In genomic region chr3:50245251-50245745, GRCh38 we compare ENCODE assay signal across 8 cellular contexts. TPM values are rescaled to one million over a fixed set of nuclear protein-coding genes. Genes with fewer than 3 reads are reported as not detected.
DNase-seq lines count a peak whose midpoint lies in the region; ATAC-seq and TF ChIP-seq lines count a peak whose summit lies in the region.

No MANE protein-coding gene starts in this region.

- no TSS peak for BruUV-seq in PC-3 (replicated peaks; lab: Mats Ljungman, UMichigan)

- ATAC-seq in PC-3 (no peak), HG03460 (IDR thresholded peaks at IDR 0.05; ENCODE audit: unreplicated experiment) (no peak)
- ATAC-seq in effector memory CD8-positive, alpha-beta T cell (replicated peaks) = no peak

- CTCF ChIA-PET in CD4-positive, alpha-beta memory T cell (lab: Charles Lee; ENCODE audit: partially characterized antibody) = interaction anchor here (1.8 to 5.1 kb wide), 3 partner anchors 9 to 125 kb away, joined by 4 to 65 read pairs (median 6); partner anchors contain the start of gene GNAI2
- CTCF ChIA-PET in PC-3 (lab: Charles Lee) = no interaction called here

- H3K9me2 ChIP-seq in PC-3 (replicated peaks; ENCODE audit: low read length) = no peaks in the 10 kb centered on the region

- no peak overlapping the region for H2AFZ ChIP-seq in PC-3 (ENCODE audit: low read length)

- TF ChIP-seq CTCF in PC-3 (conservative IDR thresholded peaks at IDR 0.05; ENCODE audit: low read depth, low read length) = no peak
- TF ChIP-seq CTCF in neutrophil (IDR thresholded peaks at IDR 0.05) = no peak

- H3K79me2 ChIP-seq in PC-3 (ENCODE audit: low read length) = peaks cover 92% of the 10 kb centered on the region

- H4K20me1 ChIP-seq in PC-3 (ENCODE audit: low read length) = peaks cover 12% of the 10 kb centered on the region

- H3K4me2 ChIP-seq in PC-3 (ENCODE audit: low read length) = peak overlapping the region; percentile 69

- peaks cover 0 to 34% of the 10 kb centered on the region in 2 donors for H3K36me3 Mint-ChIP-seq in CD4-positive, alpha-beta memory T cell
- peaks cover 52% of the 10 kb centered on the region for H3K36me3 Mint-ChIP-seq in effector memory CD8-positive, alpha-beta T cell (ENCODE audit: insufficient read depth)

- H3K27me3 Mint-ChIP-seq in CD4-positive, alpha-beta memory T cell = no peaks in the 10 kb centered on the region
- no peaks in the 10 kb centered on the region for H3K27me3 Mint-ChIP-seq in effector memory CD8-positive, alpha-beta T cell

- H3K4me3 Mint-ChIP-seq in CD4-positive, alpha-beta memory T cell = peak overlapping the region in 5 of 8 donors; percentile 76 to 88 (median 81)
- peak overlapping the region; percentile 74 to 83 for H3K4me3 Mint-ChIP-seq in effector memory CD8-positive, alpha-beta T cell

- DNase-seq in CD4-positive, alpha-beta memory T cell = no peak
- no peak for DNase-seq in PC-3
- no peak for DNase-seq in effector memory CD8-positive, alpha-beta T cell
- no peak for DNase-seq in LoVo (ENCODE audit: low spot score)
- no peak for DNase-seq in NCI-H510A (lab: John Stamatoyannopoulos, UW)
- no peak for DNase-seq in COLO829 (ENCODE audit: low spot score)

- peak overlapping the region in 1 of 2 donors; percentile 44 for H3K4me3 ChIP-seq in CD4-positive, alpha-beta memory T cell (ENCODE audit: low read length in 2 of 2)
- H3K4me3 ChIP-seq in PC-3 (ENCODE audit: low read length) = no peak overlapping the region
- peak overlapping the region; percentile 66 to 99 for H3K4me3 ChIP-seq in neutrophil (ENCODE audit: low read depth in 1 of 2, low read length in 1 of 2)

- intact Hi-C loops in CD4-positive, alpha-beta memory T cell (cut with micrococcal nuclease) = no loop called here
- intact Hi-C loops in PC-3 (cut with micrococcal nuclease) = no loop called here

- peaks cover 12% of the 10 kb centered on the region for H3K36me3 ChIP-seq in CD4-positive, alpha-beta memory T cell (ENCODE audit: insufficient read depth, low read length)
- peaks cover 3% of the 10 kb centered on the region; the same call in 1 of the 2 replicates for H3K36me3 ChIP-seq in PC-3 (ENCODE audit: low read depth, low read length)
- peaks cover 71% of the 10 kb centered on the region for H3K36me3 ChIP-seq in neutrophil

- peaks cover 5% of the 10 kb centered on the region for H3F3A ChIP-seq in PC-3 (ENCODE audit: low read length, unreplicated experiment)

- peak overlapping the region; percentile 74 to 98 (median 95) for H3K27ac Mint-ChIP-seq in CD4-positive, alpha-beta memory T cell
- H3K27ac Mint-ChIP-seq in effector memory CD8-positive, alpha-beta T cell = peak overlapping the region; percentile 93 to 94

- H3K9me3 Mint-ChIP-seq in CD4-positive, alpha-beta memory T cell = no peaks in the 10 kb centered on the region
- no peaks in the 10 kb centered on the region for H3K9me3 Mint-ChIP-seq in effector memory CD8-positive, alpha-beta T cell

- peak overlapping the region; percentile 76 for H3K27ac ChIP-seq in CD4-positive, alpha-beta memory T cell (ENCODE audit: low read depth, low read length)
- H3K27ac ChIP-seq in PC-3 (ENCODE audit: low read length) (peak overlapping the region; percentile 78; the same call in 1 of the 2 replicates), neutrophil (peak overlapping the region; percentile 100)

- no peaks in the 10 kb centered on the region for H3K27me3 ChIP-seq in CD4-positive, alpha-beta memory T cell (ENCODE audit: insufficient read depth, low read length)
- H3K27me3 ChIP-seq in PC-3 (ENCODE audit: low read length) (no peaks in the 10 kb centered on the region), neutrophil (no peaks in the 10 kb centered on the region)

- POLR2A ChIA-PET in CD4-positive, alpha-beta memory T cell (lab: Charles Lee; ENCODE audit: partially characterized antibody) = interaction anchor here (1.3 to 11.2 kb wide), 3 partner anchors 8 to 54 kb away, joined by 3 to 150 read pairs (median 70); partner anchors contain the start of genes GNAI2, HYAL3 and NAA80
- POLR2A ChIA-PET in PC-3 (lab: Charles Lee; ENCODE audit: unreplicated experiment) = no interaction called here

- H3K9me3 ChIP-seq in CD4-positive, alpha-beta memory T cell (ENCODE audit: control insufficient read depth in 1 of 2, low read length in 2 of 2) = no peaks in the 10 kb centered on the region
- no peaks in the 10 kb centered on the region for H3K9me3 ChIP-seq in PC-3 (ENCODE audit: low read length)
- H3K9me3 ChIP-seq in neutrophil = no peaks in the 10 kb centered on the region

- H3K9ac ChIP-seq in PC-3 (ENCODE audit: low read length) = no peak overlapping the region

- H3K4me1 Mint-ChIP-seq in CD4-positive, alpha-beta memory T cell = peaks cover 42 to 88% (median 68%) of the 10 kb centered on the region in 4 donors
- H3K4me1 Mint-ChIP-seq in effector memory CD8-positive, alpha-beta T cell (ENCODE audit: low read depth in 2 of 2) = peaks cover 68 to 72% of the 10 kb centered on the region in 2 donors

- peaks cover 96% of the 10 kb centered on the region for H3K4me1 ChIP-seq in CD4-positive, alpha-beta memory T cell (ENCODE audit: insufficient read depth, low read length)
- H3K4me1 ChIP-seq in PC-3 (ENCODE audit: insufficient read depth, low read length) = peaks cover 46% of the 10 kb centered on the region
- H3K4me1 ChIP-seq in neutrophil (ENCODE audit: control insufficient read depth in 1 of 2, insufficient read depth in 1 of 2, low read depth in 1 of 2, low read length in 1 of 2) = peaks cover 100% of the 10 kb centered on the region in 2 experiments

RNA-seq across cellular contexts. Expression of gene GNAI2, which starts 9.3 kb away (rescaled TPM):
- 100 to 1,000 TPM; 292 to 300 TPM for total RNA-seq in CD4-positive, alpha-beta memory T cell
- 100 to 1,000 TPM; 532 to 615 TPM for polyA plus RNA-seq in CD4-positive, alpha-beta memory T cell
- total RNA-seq in PC-3 (2014; rRNA removed) = 221 and 254 TPM in 2 replicates

RNA-seq across cellular contexts. Expression of gene SEMA3B, which starts 23.6 kb away (rescaled TPM):
- under 1 TPM; 0.50 to 0.87 TPM for total RNA-seq in CD4-positive, alpha-beta memory T cell
- polyA plus RNA-seq in CD4-positive, alpha-beta memory T cell = not detected
- 40.1 and 63.9 TPM in 2 replicates for total RNA-seq in PC-3 (2014; rRNA removed)

RNA-seq across cellular contexts. Expression of gene LSMEM2, which starts 33.6 kb away (rescaled TPM):
- total RNA-seq in CD4-positive, alpha-beta memory T cell = not detected
- under 1 TPM in 1 of 2 donors, not detected in 1; 0.20 TPM for polyA plus RNA-seq in CD4-positive, alpha-beta memory T cell
- not detected in 2 replicates for total RNA-seq in PC-3 (2014; rRNA removed)

RNA-seq across cellular contexts. Expression of gene SLC38A3, which starts 40.2 kb away (rescaled TPM):
- not detected for total RNA-seq in CD4-positive, alpha-beta memory T cell
- polyA plus RNA-seq in CD4-positive, alpha-beta memory T cell = not detected
- total RNA-seq in PC-3 (2014; rRNA removed) = 0.17 and 3.3 TPM in 2 replicates

RNA-seq across cellular contexts. Expression of gene IFRD2, which starts 46.9 kb away (rescaled TPM):
- total RNA-seq in CD4-positive, alpha-beta memory T cell = 10 to 100 TPM; 58.6 to 65.3 TPM
- polyA plus RNA-seq in CD4-positive, alpha-beta memory T cell = 10 to 100 TPM; 62.0 to 84.7 TPM
- 223 and 300 TPM in 2 replicates for total RNA-seq in PC-3 (2014; rRNA removed)

Comparison
In these comparisons a context has a peak if more than half of its experiments do, and no peak if none do; other contexts are left out.
1. RNA of gene SEMA3B, which starts 23.6 kb away (total RNA-seq): 40.1 to 63.9 TPM in PC-3; 0.50 to 0.87 TPM in CD4-positive, alpha-beta memory T cell; every median in the first group is over 10 times any median in the second.
2. Peak in every context shown above with its lines, with median percentiles within 50 percentile points of each other: H3K27ac ChIP-seq.